ENCODE assay signal across 8 cellular contexts in the genomic region with DNA sequence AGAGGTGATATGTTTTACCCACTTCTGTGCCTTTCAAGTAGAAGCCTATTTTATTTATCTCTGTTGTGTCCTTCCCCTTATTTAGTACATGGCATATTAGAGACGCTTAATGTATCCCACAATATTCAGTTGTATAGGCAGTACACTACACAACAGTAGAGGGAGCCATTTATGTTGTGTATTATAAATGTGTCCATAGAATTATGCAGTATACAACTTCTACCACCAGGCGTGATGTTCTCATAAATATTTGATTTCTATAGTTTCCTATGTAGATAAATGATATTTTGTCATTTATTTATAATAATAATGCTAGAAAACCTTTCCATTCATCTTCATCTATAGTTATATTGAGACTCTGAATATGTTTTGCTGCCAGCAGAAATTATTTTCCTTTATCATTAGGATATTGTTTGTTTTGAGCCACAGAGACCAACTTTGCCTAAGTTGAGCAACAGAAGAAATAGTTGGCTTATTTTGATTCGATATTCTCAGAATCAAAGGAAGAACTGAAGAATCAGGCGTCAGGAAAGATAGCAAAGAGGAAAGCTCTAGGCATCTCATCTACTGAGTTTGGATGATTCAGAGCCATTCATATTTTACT.
DNase-seq lines count a peak whose midpoint lies in the region; ATAC-seq, FAIRE-seq and TF ChIP-seq lines count a peak whose summit lies in the region.

No MANE protein-coding gene starts in this region.

- H3K4me2 ChIP-seq in Loucy (ENCODE audit: low read depth, low read length, poor library complexity, severe bottlenecking) (no peak overlapping the region), endothelial cell of umbilical vein (ENCODE audit: insufficient read depth, low read length) (no peak overlapping the region)

- H3K9ac ChIP-seq in Loucy (ENCODE audit: low read depth, low read length, poor library complexity, severe bottlenecking) (no peak overlapping the region), endothelial cell of umbilical vein (replicated peaks; ENCODE audit: extremely low read depth, insufficient read depth, low read length) (no peak overlapping the region)

- peak; percentile 55 for ATAC-seq in GM21717 (IDR thresholded peaks at IDR 0.05; ENCODE audit: unreplicated experiment)
- ATAC-seq in omental fat pad (ENCODE audit: low FRiP score) = no peak

- no TSS peak for BruUV-seq in endothelial cell of umbilical vein (replicated peaks; lab: Mats Ljungman, UMichigan)

- no peaks in the 10 kb centered on the region for H3K27me3 ChIP-seq in Loucy (ENCODE audit: insufficient read depth, low read length, poor library complexity, severe bottlenecking)
- no peaks in the 10 kb centered on the region for H3K27me3 ChIP-seq in endothelial cell of umbilical vein (ENCODE audit: control insufficient read depth in 2 of 2, insufficient read depth in 2 of 2, low read length in 2 of 2)

- H3F3A ChIP-seq in Loucy (ENCODE audit: low read depth) = no peaks in the 10 kb centered on the region

- DNase-seq in COR-L47 (lab: John Stamatoyannopoulos, UW) = peak; percentile 3
- peak; percentile 18 for DNase-seq in endothelial cell of umbilical vein (ENCODE audit: low read depth, low spot score)
- DNase-seq in omental fat pad (ENCODE audit: low spot score) = no peak
- no peak for DNase-seq in dermis blood vessel endothelial cell
- no peak for DNase-seq in substantia nigra (lab: John Stamatoyannopoulos, UW)
- DNase-seq in T-helper 1 cell = no peak

- no peaks in the 10 kb centered on the region for H3K79me2 ChIP-seq in Loucy (ENCODE audit: insufficient read depth, low read length)
- no peaks in the 10 kb centered on the region for H3K79me2 ChIP-seq in endothelial cell of umbilical vein (ENCODE audit: control insufficient read depth, insufficient read depth, low read length)

- TF ChIP-seq POLR2A in endothelial cell of umbilical vein (IDR thresholded peaks at IDR 0.05; ENCODE audit: low read depth, low read length) = no peak

- intact Hi-C loops in endothelial cell of umbilical vein (cut with micrococcal nuclease) = loop anchor here (2.0 kb wide), 1 partner anchor 227 kb away; no protein-coding TSS in a partner anchor

- dilution Hi-C loops in endothelial cell of umbilical vein (cut with MboI; ENCODE audit: extremely low pct_ligation_motif_present, low sequenced_read_pairs) = no loop called here

- H3K9me2 ChIP-seq in Loucy (replicated peaks; ENCODE audit: low read depth, low read length) = no peaks in the 10 kb centered on the region

- POLR2A ChIA-PET in endothelial cell of umbilical vein (lab: Charles Lee) = no interaction called here

- H4K20me1 ChIP-seq in Loucy (ENCODE audit: insufficient read depth, low read length, poor library complexity, severe bottlenecking) (no peaks in the 10 kb centered on the region), endothelial cell of umbilical vein (replicated peaks; ENCODE audit: control insufficient read depth, extremely low read depth, insufficient read depth, low read length) (no peaks in the 10 kb centered on the region)

- CTCF ChIA-PET in endothelial cell of umbilical vein (lab: Charles Lee) = no interaction called here

- H2AFZ ChIP-seq in Loucy (ENCODE audit: low read length) (no peak overlapping the region), endothelial cell of umbilical vein (ENCODE audit: low read depth, low read length) (no peak overlapping the region)

- TF ChIP-seq CTCF in Loucy (conservative IDR thresholded peaks at IDR 0.05; ENCODE audit: low read length) (peak; percentile 58), endothelial cell of umbilical vein (IDR thresholded peaks at IDR 0.05; ENCODE audit: extremely low read depth in 1 of 2, insufficient read depth in 1 of 2, low read depth in 1 of 2, low read length in 2 of 2) (peak in 1 of 2 donors; percentile 22), omental fat pad (IDR thresholded peaks at IDR 0.05) (no peak)

- H3K36me3 ChIP-seq in Loucy (ENCODE audit: insufficient read depth, low read length) (no peaks in the 10 kb centered on the region), endothelial cell of umbilical vein (ENCODE audit: control insufficient read depth in 2 of 2, extremely low read depth in 1 of 2, insufficient read depth in 2 of 2, low read length in 2 of 2) (no peaks in the 10 kb centered on the region)

- H3K4me1 ChIP-seq in Loucy (ENCODE audit: insufficient read depth, low read length, poor library complexity, severe bottlenecking) (no peaks in the 10 kb centered on the region), endothelial cell of umbilical vein (ENCODE audit: control insufficient read depth, extremely low read depth, insufficient read depth, low read length) (no peaks in the 10 kb centered on the region)

- no peaks in the 10 kb centered on the region for H3K9me1 ChIP-seq in endothelial cell of umbilical vein (replicated peaks; ENCODE audit: control insufficient read depth, extremely low read depth, insufficient read depth, low read length)

- H3K4me3 ChIP-seq in Loucy (ENCODE audit: low read length, poor library complexity, severe bottlenecking) (no peak overlapping the region), endothelial cell of umbilical vein (replicated peaks in 1 of 3; ENCODE audit: insufficient read depth in 1 of 3, low read depth in 1 of 3, low read length in 3 of 3) (no peak overlapping the region)

- H3K9me3 ChIP-seq in Loucy (ENCODE audit: insufficient read depth, low read depth, low read length) (no peaks in the 10 kb centered on the region), endothelial cell of umbilical vein (replicated peaks; ENCODE audit: control insufficient read depth, insufficient read depth, low read length) (no peaks in the 10 kb centered on the region)

- no peak for FAIRE-seq in endothelial cell of umbilical vein (lab: Jason Lieb, UNC)

- no peak overlapping the region for H3K27ac ChIP-seq in endothelial cell of umbilical vein (ENCODE audit: insufficient read depth, low read depth, low read length)
- no peak overlapping the region for H3K27ac ChIP-seq in substantia nigra (ENCODE audit: low read depth, low read length, poor library complexity, severe bottlenecking)

TF ChIP-seq in endothelial cell of umbilical vein, 7 proteins besides CTCF, POLR2A, EP300 and RAD21:
- TF ChIP-seq, protein P1, sequence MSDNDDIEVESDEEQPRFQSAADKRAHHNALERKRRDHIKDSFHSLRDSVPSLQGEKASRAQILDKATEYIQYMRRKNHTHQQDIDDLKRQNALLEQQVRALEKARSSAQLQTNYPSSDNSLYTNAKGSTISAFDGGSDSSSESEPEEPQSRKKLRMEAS (IDR thresholded peaks at IDR 0.05; ENCODE audit: insufficient read depth, insufficient read length) = no peak
- TF ChIP-seq GATA2 (IDR thresholded peaks at IDR 0.05; ENCODE audit: insufficient read depth, insufficient read length, low read depth, low read length) (no peak), MYC (IDR thresholded peaks at IDR 0.05; ENCODE audit: low read depth, low read length) (no peak), POLR2AphosphoS5 (IDR thresholded peaks at IDR 0.05; ENCODE audit: insufficient read depth, low read depth, low read length) (no peak), JUN (IDR thresholded peaks at IDR 0.05; ENCODE audit: borderline replicate concordance, insufficient read depth, insufficient read length, low read depth) (no peak), FOS (IDR thresholded peaks at IDR 0.05; ENCODE audit: borderline replicate concordance, insufficient read depth, low read length) (no peak), EZH2 (IDR thresholded peaks at IDR 0.05; ENCODE audit: borderline replicate concordance, low read depth, low read length, severe bottlenecking) (no peak)

Comparison
In these comparisons a context has a peak if more than half of its experiments do, and no peak if none do; other contexts are left out.
1. DNase-seq: peak in COR-L47 (single experiment) and endothelial cell of umbilical vein (single experiment); none in omental fat pad (single experiment), dermis blood vessel endothelial cell (single experiment), substantia nigra (0 of 49) and T-helper 1 cell (0 of 5).